ENCODE assay signal across 9 cellular contexts in the genomic region with DNA sequence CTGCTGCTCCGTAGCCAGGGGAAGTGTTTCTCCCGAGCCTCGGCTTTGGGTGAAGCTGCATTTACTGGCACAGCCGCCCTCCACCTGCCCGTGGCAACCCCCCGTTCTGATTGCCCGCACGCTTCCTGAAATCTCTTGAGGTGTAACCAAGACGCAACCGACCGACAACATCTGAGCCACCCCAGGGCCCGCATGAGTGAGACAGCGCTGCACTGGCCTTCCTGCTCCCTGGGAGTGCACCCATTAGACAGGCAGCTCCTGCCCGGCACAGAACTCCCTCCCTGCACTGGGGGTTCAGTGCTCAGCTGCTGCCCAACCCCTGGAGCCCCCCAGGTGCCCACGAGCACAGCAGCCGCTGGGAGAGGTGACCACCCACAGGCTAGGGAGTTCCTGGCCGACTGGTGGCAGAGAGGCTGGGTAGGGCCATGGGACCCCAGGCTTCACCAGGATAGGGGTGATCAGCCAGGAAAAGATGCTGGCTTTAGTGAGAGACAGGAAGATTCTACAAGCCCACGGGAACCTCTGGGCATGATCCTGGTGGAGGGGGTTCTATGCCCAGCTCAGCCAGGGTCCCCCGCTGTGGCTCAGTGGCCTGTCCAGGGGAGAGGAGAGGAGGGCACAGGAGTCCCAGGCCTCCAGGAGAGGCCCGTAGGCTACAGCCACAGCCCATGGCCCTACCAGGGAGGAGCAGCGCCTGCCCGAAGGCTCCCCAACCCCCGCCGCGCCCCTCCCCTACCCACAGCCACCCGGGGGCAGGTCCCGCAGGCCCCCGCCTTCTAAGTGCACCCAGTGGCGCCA. TPM values are rescaled to one million over a fixed set of nuclear protein-coding genes. Genes with fewer than 3 reads are reported as not detected.
DNase-seq lines count a peak whose midpoint lies in the region; ATAC-seq, FAIRE-seq and TF ChIP-seq lines count a peak whose summit lies in the region.
"Had no signal": no experiment of that assay in that cellular context is flagged by ENCODE, and none has a peak within 500 bp of the region (broad histone marks: within the 10 kb centered on the region; RNA-seq: fewer than 3 reads in every experiment).

No MANE protein-coding gene starts in this region.

- POLR2A ChIA-PET in A549 (lab: Yijun Ruan, JAX), result interaction anchor here (0.6 to 2.4 kb wide), 4 partner anchors 10 to 30 kb away, joined by 3 to 11 read pairs (median 3); no protein-coding TSS in a partner anchor

- no peaks in the 10 kb centered on the region for H3K9me3 Mint-ChIP-seq in chondrocyte (ENCODE audit: low read depth)

- H3K27me3 Mint-ChIP-seq in chondrocyte (ENCODE audit: low read depth), result no peaks in the 10 kb centered on the region

- ATAC-seq in A549 (peak; percentile 32 to 60), mucosa of descending colon (peak; percentile 10)

- WGBS in A549 (ENCODE audit: missing lambda C conversion rate), result no CpG with 5 or more reads among the region's 29 CpGs
- 65% methylated on average over 29 of the region's 29 CpGs for whole genome bisulfite sequencing in HUES64

- H3K36me3 Mint-ChIP-seq in chondrocyte (ENCODE audit: low read depth), result peaks cover 2% of the 10 kb centered on the region

- no peaks in the 10 kb centered on the region for H3K27me3 ChIP-seq in HUES64 (ENCODE audit: insufficient read depth, low read length)

- H3K9ac ChIP-seq in HUES64 (ENCODE audit: low read depth, low read length), result peak overlapping the region; percentile 69

- H3K4me3 ChIP-seq in A549, result peak overlapping the region; percentile 35
- peak overlapping the region; percentile 27; the same call in 1 of the 2 replicates for H3K4me3 ChIP-seq in HUES64 (ENCODE audit: low read length)
- no peak overlapping the region for H3K4me3 ChIP-seq in mucosa of descending colon

- TF ChIP-seq CTCF in A549 (IDR thresholded peaks at IDR 0.05) (no peak), chondrocyte (IDR thresholded peaks at IDR 0.05) (no peak), mucosa of descending colon (IDR thresholded peaks at IDR 0.05) (no peak)

- H3K27ac ChIP-seq in A549 (peak overlapping the region; percentile 92 to 94), HUES64 (ENCODE audit: low read depth, low read length) (peak overlapping the region; percentile 93)

- H3K9me3 ChIP-seq in A549, result no peaks in the 10 kb centered on the region
- no peaks in the 10 kb centered on the region for H3K9me3 ChIP-seq in HUES64 (ENCODE audit: insufficient read depth, low read depth, low read length)
- no peaks in the 10 kb centered on the region for H3K9me3 ChIP-seq in mucosa of descending colon

- H3K36me3 ChIP-seq in HUES64 (ENCODE audit: insufficient read depth, low read length) (peaks cover 23% of the 10 kb centered on the region), mucosa of descending colon (ENCODE audit: low read depth) (no peaks in the 10 kb centered on the region)

- no peak for TF ChIP-seq RAD21 in A549 (conservative IDR thresholded peaks at IDR 0.05 in 1 of 2, IDR thresholded peaks at IDR 0.05 in 1 of 2)

- DNase-seq in A549 (ENCODE audit: low read depth in 1 of 2, low spot score in 1 of 2) (no peak), chondrocyte (ENCODE audit: low spot score) (no peak), mucosa of descending colon (no peak), D341Med (ENCODE audit: low spot score) (no peak), GOT3 (lab: John Stamatoyannopoulos, UW) (no peak), epidermal melanocyte (ENCODE audit: insufficient read length, low spot score) (no peak), AML-193 (lab: John Stamatoyannopoulos, UW) (no peak)
- DNase-seq: DMS79 had no signal

- H3K4me1 ChIP-seq in A549 (peaks cover 43% of the 10 kb centered on the region), HUES64 (ENCODE audit: insufficient read depth, low read length) (peaks cover 18% of the 10 kb centered on the region), mucosa of descending colon (ENCODE audit: low read depth) (peaks cover 40% of the 10 kb centered on the region)

- peak overlapping the region; percentile 92 for H3K4me2 ChIP-seq in A549

- H3K4me1 Mint-ChIP-seq in chondrocyte (ENCODE audit: low read depth), result peaks cover 51% of the 10 kb centered on the region

- intact Hi-C loops in mucosa of descending colon (cut with DNase I, micrococcal nuclease), result no loop called here

- no peak for TF ChIP-seq POLR2A in A549 (IDR thresholded peaks at IDR 0.05; ENCODE audit: low read length)

- TF ChIP-seq EP300 in A549 (IDR thresholded peaks at IDR 0.05), result no peak

- peak overlapping the region; percentile 87 for H3K27ac Mint-ChIP-seq in chondrocyte (ENCODE audit: unreplicated experiment)

- CTCF ChIA-PET in A549 (lab: Yijun Ruan, JAX), result interaction anchor here (1.0 to 5.2 kb wide), 6 partner anchors 14 to 50 kb away, joined by 4 to 35 read pairs (median 5); a partner anchor contains a TSS

- H3K4me3 Mint-ChIP-seq in chondrocyte (ENCODE audit: unreplicated experiment), result peak overlapping the region; percentile 64

- FAIRE-seq in A549 (lab: Jason Lieb, UNC), result no peak

TF ChIP-seq in A549, 52 proteins besides CTCF, POLR2A, EP300 and RAD21 (continues in another document):
- no peak for TF ChIP-seq ZSCAN20 (CRISPR knock-in tag; IDR thresholded peaks at IDR 0.05)
- TF ChIP-seq, protein P1, sequence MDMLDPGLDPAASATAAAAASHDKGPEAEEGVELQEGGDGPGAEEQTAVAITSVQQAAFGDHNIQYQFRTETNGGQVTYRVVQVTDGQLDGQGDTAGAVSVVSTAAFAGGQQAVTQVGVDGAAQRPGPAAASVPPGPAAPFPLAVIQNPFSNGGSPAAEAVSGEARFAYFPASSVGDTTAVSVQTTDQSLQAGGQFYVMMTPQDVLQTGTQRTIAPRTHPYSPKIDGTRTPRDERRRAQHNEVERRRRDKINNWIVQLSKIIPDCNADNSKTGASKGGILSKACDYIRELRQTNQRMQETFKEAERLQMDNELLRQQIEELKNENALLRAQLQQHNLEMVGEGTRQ (IDR thresholded peaks at IDR 0.05), result no peak
- TF ChIP-seq, protein P2, sequence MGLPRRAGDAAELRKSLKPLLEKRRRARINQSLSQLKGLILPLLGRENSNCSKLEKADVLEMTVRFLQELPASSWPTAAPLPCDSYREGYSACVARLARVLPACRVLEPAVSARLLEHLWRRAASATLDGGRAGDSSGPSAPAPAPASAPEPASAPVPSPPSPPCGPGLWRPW (IDR thresholded peaks at IDR 0.05), result no peak
- TF ChIP-seq HEYL (CRISPR knock-in tag; IDR thresholded peaks at IDR 0.05), result no peak
- no peak for TF ChIP-seq RCOR1 (IDR thresholded peaks at IDR 0.05; ENCODE audit: low read depth, low read length)
- TF ChIP-seq POLR2AphosphoS2 (conservative IDR thresholded peaks at IDR 0.05; ENCODE audit: low read length), result no peak

RNA-seq across cellular contexts. Expression of a gene that starts 14.6 kb away (rescaled TPM):
- polyA plus RNA-seq in A549 (2011; rRNA removed) (24.6 and 32.4 TPM in 2 replicates), A549 (2017; fragmentation: RNase III; extraction: RNeasy Plus Mini Kit Qiagen cat#74134 plus additional on column Dnase treatment) (64.4 to 67.2 TPM (median 65.0 TPM) in 3 replicates)
- 42.6 and 58.7 TPM in 2 replicates for polyA plus RNA-seq in A549 (2012; cell fraction: cytosol; rRNA removed)
- 186 and 235 TPM in 2 replicates for polyA plus RNA-seq in A549 (2012; cell fraction: nucleus; rRNA removed)
- 52.7 and 56.9 TPM in 2 replicates for polyA minus RNA-seq in A549 (2011; rRNA and poly(A)+ RNA removed)
- polyA plus RNA-seq in HUES64 (2013, experiment 1 of 2), result 44.5 TPM
- 48.0 TPM for polyA plus RNA-seq in HUES64 (2013, experiment 2 of 2)
- total RNA-seq in chondrocyte (300 to 356 TPM (median 346 TPM) in 3 replicates), mucosa of descending colon (100 to 1,000 TPM; 232 to 318 (median 250) TPM)

RNA-seq across cellular contexts. Expression of a gene that starts 22.7 kb away (rescaled TPM):
- polyA plus RNA-seq in A549 (2011; rRNA removed), result 1.6 and 3.0 TPM in 2 replicates
- polyA plus RNA-seq in A549 (2012; cell fraction: cytosol; rRNA removed), result 4.9 and 6.3 TPM in 2 replicates
- polyA plus RNA-seq in A549 (2012; cell fraction: nucleus; rRNA removed), result 23.4 and 25.4 TPM in 2 replicates
- 5.5 to 7.4 TPM (median 5.7 TPM) in 3 replicates for polyA plus RNA-seq in A549 (2017; fragmentation: RNase III; extraction: RNeasy Plus Mini Kit Qiagen cat#74134 plus additional on column Dnase treatment)
- polyA minus RNA-seq in A549 (2011; rRNA and poly(A)+ RNA removed), result 2.8 and 4.9 TPM in 2 replicates
- 1.1 TPM for polyA plus RNA-seq in HUES64 (2013, experiment 1 of 2)
- polyA plus RNA-seq in HUES64 (2013, experiment 2 of 2), result 0.95 TPM
- total RNA-seq in chondrocyte, result 9.3 to 19.9 TPM (median 17.7 TPM) in 3 replicates
- total RNA-seq in mucosa of descending colon, result 1 to 10 TPM; 1.8 to 4.3 (median 3.2) TPM

RNA-seq across cellular contexts. Expression of a gene that starts 31.4 kb away (rescaled TPM):
- 12.5 and 13.5 TPM in 2 replicates for polyA plus RNA-seq in A549 (2011; rRNA removed)
- 29.7 and 32.2 TPM in 2 replicates for polyA plus RNA-seq in A549 (2012; cell fraction: cytosol; rRNA removed)
- 124 and 133 TPM in 2 replicates for polyA plus RNA-seq in A549 (2012; cell fraction: nucleus; rRNA removed)
- polyA plus RNA-seq in A549 (2017; fragmentation: RNase III; extraction: RNeasy Plus Mini Kit Qiagen cat#74134 plus additional on column Dnase treatment), result 24.1 to 26.0 TPM (median 25.8 TPM) in 3 replicates
- 13.0 and 15.1 TPM in 2 replicates for polyA minus RNA-seq in A549 (2011; rRNA and poly(A)+ RNA removed)
- polyA plus RNA-seq in HUES64 (2013, experiment 1 of 2), result 12.3 TPM
- polyA plus RNA-seq in HUES64 (2013, experiment 2 of 2), result 11.7 TPM
- 34.6 to 46.6 TPM (median 44.7 TPM) in 3 replicates for total RNA-seq in chondrocyte
- total RNA-seq in mucosa of descending colon, result 1 to 10 TPM; 2.3 to 6.5 (median 5.2) TPM

RNA-seq across cellular contexts. Expression of a gene that starts 34.0 kb away (rescaled TPM):
- polyA plus RNA-seq in A549 (2011; rRNA removed), result 1.6 and 1.7 TPM in 2 replicates
- polyA plus RNA-seq in A549 (2012; cell fraction: cytosol; rRNA removed), result 1.3 and 2.1 TPM in 2 replicates
- 13.3 and 14.5 TPM in 2 replicates for polyA plus RNA-seq in A549 (2012; cell fraction: nucleus; rRNA removed)
- polyA plus RNA-seq in A549 (2017; fragmentation: RNase III; extraction: RNeasy Plus Mini Kit Qiagen cat#74134 plus additional on column Dnase treatment), result 1.7 to 2.3 TPM (median 1.9 TPM) in 3 replicates
- polyA minus RNA-seq in A549 (2011; rRNA and poly(A)+ RNA removed), result 1.0 and 1.4 TPM in 2 replicates
- polyA plus RNA-seq in HUES64 (2013, experiment 1 of 2), result 1.00 TPM
- 2.5 TPM for polyA plus RNA-seq in HUES64 (2013, experiment 2 of 2)
- total RNA-seq in chondrocyte, result 7.7 to 8.8 TPM (median 8.1 TPM) in 3 replicates
- total RNA-seq in mucosa of descending colon, result 1 to 10 TPM; 2.8 to 6.3 (median 5.2) TPM

RNA-seq across cellular contexts. Expression of a gene that starts 41.8 kb away (rescaled TPM):
- polyA plus RNA-seq in A549 (2011; rRNA removed) (2.4 and 2.5 TPM in 2 replicates), A549 (2017; fragmentation: RNase III; extraction: RNeasy Plus Mini Kit Qiagen cat#74134 plus additional on column Dnase treatment) (10.1 to 14.0 TPM (median 12.0 TPM) in 3 replicates)
- polyA plus RNA-seq in A549 (2012; cell fraction: cytosol; rRNA removed), result 5.3 and 8.2 TPM in 2 replicates
- 67.3 and 101 TPM in 2 replicates for polyA plus RNA-seq in A549 (2012; cell fraction: nucleus; rRNA removed)
- 1.8 and 3.1 TPM in 2 replicates for polyA minus RNA-seq in A549 (2011; rRNA and poly(A)+ RNA removed)
- 11.0 TPM for polyA plus RNA-seq in HUES64 (2013, experiment 1 of 2)
- 11.8 TPM for polyA plus RNA-seq in HUES64 (2013, experiment 2 of 2)
- total RNA-seq in chondrocyte (29.1 to 36.8 TPM (median 35.3 TPM) in 3 replicates), mucosa of descending colon (10 to 100 TPM; 39.5 to 66.3 (median 47.8) TPM)
